In the genomic region with DNA sequence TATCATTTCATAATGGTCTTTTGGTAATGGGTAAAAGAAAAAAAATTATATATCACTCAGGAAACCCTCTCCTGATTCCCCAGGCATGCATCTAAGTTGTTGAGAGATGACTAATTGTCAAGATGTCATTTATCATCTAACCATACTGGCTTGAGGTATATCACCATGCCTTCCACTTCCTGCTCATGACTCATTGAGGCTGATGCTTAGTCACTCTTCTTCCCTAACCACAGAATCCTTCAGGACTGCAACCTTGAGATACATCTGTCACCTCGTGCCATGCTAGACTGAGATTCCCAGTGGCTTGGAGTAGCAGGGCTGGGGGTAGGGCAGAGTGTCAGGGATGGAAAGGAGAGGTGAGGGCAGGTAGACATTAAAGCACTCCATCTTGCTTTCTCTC, we compare ENCODE assay signal across 1 cellular context.
A peak's percentile ranks its signal among the peaks of the same experiment; 100 is the strongest.
TF ChIP-seq lines count a peak whose summit lies in the region.

No MANE protein-coding gene starts in this region.

TF ChIP-seq in HCT116, 20 proteins besides CTCF, POLR2A, EP300 and RAD21 (continued from another document):
- TF ChIP-seq YY1 (IDR thresholded peaks at IDR 0.05; ENCODE audit: extremely low read depth, insufficient replicate concordance, low read depth, low read length), result peak; percentile 67
- peak; percentile 64; the same call in 1 of the 2 replicates for TF ChIP-seq POLR2AphosphoS5 (IDR thresholded peaks at IDR 0.05; ENCODE audit: low read depth, low read length)
- TF ChIP-seq SP1 (IDR thresholded peaks at IDR 0.05; ENCODE audit: low read depth), result peak; percentile 97
- peak; percentile 100 for TF ChIP-seq CBX3 (IDR thresholded peaks at IDR 0.05; ENCODE audit: low read depth)
- TF ChIP-seq, protein P1, sequence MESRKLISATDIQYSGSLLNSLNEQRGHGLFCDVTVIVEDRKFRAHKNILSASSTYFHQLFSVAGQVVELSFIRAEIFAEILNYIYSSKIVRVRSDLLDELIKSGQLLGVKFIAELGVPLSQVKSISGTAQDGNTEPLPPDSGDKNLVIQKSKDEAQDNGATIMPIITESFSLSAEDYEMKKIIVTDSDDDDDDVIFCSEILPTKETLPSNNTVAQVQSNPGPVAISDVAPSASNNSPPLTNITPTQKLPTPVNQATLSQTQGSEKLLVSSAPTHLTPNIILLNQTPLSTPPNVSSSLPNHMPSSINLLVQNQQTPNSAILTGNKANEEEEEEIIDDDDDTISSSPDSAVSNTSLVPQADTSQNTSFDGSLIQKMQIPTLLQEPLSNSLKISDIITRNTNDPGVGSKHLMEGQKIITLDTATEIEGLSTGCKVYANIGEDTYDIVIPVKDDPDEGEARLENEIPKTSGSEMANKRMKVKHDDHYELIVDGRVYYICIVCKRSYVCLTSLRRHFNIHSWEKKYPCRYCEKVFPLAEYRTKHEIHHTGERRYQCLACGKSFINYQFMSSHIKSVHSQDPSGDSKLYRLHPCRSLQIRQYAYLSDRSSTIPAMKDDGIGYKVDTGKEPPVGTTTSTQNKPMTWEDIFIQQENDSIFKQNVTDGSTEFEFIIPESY (IDR thresholded peaks at IDR 0.05; ENCODE audit: extremely low read depth, insufficient replicate concordance, low read length), result peak; percentile 65
- peak; percentile 88 for TF ChIP-seq SRF (IDR thresholded peaks at IDR 0.05; ENCODE audit: low read depth)
- no peak for TF ChIP-seq EGR1 (IDR thresholded peaks at IDR 0.05; ENCODE audit: low read depth)
- TF ChIP-seq SIN3A (IDR thresholded peaks at IDR 0.05; ENCODE audit: low read depth), result peak; percentile 95
- TF ChIP-seq, protein P2, sequence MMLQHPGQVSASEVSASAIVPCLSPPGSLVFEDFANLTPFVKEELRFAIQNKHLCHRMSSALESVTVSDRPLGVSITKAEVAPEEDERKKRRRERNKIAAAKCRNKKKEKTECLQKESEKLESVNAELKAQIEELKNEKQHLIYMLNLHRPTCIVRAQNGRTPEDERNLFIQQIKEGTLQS (IDR thresholded peaks at IDR 0.05), result peak; percentile 84
- peak; percentile 99 for TF ChIP-seq FOSL1 (IDR thresholded peaks at IDR 0.05; ENCODE audit: low read depth)
